Comparison of ENCODE assay signal across 1 cellular context in the genomic region with DNA sequence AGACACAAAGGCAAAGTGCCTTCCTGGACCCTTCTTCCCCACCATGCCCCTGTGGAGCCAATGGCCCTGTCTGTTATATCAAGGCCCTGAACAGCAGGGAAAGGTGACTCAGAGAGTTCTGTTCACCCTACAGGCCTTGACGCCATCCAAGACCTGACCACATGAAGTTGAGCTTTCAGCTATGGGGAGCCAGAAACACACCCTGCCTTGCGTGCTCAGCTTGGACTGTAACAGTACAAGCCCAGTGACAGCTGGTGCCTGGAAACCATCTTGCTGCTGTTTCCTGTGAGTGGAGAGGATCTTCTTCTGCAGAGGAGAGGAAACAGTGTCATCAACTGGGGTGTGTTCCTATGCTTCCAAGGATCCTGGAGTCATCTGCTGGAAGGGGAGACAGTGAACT.
TF ChIP-seq lines count a peak whose summit lies in the region.

No MANE protein-coding gene starts in this region.

TF ChIP-seq in HepG2, 621 proteins besides CTCF, POLR2A, EP300 and RAD21:
- TF ChIP-seq, protein P1, sequence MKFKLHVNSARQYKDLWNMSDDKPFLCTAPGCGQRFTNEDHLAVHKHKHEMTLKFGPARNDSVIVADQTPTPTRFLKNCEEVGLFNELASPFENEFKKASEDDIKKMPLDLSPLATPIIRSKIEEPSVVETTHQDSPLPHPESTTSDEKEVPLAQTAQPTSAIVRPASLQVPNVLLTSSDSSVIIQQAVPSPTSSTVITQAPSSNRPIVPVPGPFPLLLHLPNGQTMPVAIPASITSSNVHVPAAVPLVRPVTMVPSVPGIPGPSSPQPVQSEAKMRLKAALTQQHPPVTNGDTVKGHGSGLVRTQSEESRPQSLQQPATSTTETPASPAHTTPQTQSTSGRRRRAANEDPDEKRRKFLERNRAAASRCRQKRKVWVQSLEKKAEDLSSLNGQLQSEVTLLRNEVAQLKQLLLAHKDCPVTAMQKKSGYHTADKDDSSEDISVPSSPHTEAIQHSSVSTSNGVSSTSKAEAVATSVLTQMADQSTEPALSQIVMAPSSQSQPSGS (CRISPR knock-in tag; IDR thresholded peaks at IDR 0.05), result no peak
- TF ChIP-seq, protein P2, sequence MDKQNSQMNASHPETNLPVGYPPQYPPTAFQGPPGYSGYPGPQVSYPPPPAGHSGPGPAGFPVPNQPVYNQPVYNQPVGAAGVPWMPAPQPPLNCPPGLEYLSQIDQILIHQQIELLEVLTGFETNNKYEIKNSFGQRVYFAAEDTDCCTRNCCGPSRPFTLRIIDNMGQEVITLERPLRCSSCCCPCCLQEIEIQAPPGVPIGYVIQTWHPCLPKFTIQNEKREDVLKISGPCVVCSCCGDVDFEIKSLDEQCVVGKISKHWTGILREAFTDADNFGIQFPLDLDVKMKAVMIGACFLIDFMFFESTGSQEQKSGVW (CRISPR knock-in tag; IDR thresholded peaks at IDR 0.05; ENCODE audit: borderline replicate concordance), result no peak
- TF ChIP-seq PAWR (CRISPR knock-in tag; IDR thresholded peaks at IDR 0.05; ENCODE audit: borderline replicate concordance), result no peak
- TF ChIP-seq, protein P3, sequence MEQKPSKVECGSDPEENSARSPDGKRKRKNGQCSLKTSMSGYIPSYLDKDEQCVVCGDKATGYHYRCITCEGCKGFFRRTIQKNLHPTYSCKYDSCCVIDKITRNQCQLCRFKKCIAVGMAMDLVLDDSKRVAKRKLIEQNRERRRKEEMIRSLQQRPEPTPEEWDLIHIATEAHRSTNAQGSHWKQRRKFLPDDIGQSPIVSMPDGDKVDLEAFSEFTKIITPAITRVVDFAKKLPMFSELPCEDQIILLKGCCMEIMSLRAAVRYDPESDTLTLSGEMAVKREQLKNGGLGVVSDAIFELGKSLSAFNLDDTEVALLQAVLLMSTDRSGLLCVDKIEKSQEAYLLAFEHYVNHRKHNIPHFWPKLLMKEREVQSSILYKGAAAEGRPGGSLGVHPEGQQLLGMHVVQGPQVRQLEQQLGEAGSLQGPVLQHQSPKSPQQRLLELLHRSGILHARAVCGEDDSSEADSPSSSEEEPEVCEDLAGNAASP (CRISPR knock-in tag; IDR thresholded peaks at IDR 0.05; ENCODE audit: borderline replicate concordance), result no peak
- TF ChIP-seq, protein P4, sequence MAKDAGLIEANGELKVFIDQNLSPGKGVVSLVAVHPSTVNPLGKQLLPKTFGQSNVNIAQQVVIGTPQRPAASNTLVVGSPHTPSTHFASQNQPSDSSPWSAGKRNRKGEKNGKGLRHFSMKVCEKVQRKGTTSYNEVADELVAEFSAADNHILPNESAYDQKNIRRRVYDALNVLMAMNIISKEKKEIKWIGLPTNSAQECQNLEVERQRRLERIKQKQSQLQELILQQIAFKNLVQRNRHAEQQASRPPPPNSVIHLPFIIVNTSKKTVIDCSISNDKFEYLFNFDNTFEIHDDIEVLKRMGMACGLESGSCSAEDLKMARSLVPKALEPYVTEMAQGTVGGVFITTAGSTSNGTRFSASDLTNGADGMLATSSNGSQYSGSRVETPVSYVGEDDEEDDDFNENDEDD (CRISPR knock-in tag; IDR thresholded peaks at IDR 0.05; ENCODE audit: borderline replicate concordance), result no peak
- TF ChIP-seq ZNF589 (CRISPR knock-in tag; conservative IDR thresholded peaks at IDR 0.05), result no peak
- TF ChIP-seq ZNF549 (CRISPR knock-in tag; IDR thresholded peaks at IDR 0.05), result no peak
- no peak for TF ChIP-seq KMT2A (CRISPR knock-in tag; IDR thresholded peaks at IDR 0.05)
- TF ChIP-seq ZNF136 (CRISPR knock-in tag; IDR thresholded peaks at IDR 0.05; ENCODE audit: low read depth), result no peak
- no peak for TF ChIP-seq TBX2 (CRISPR knock-in tag; IDR thresholded peaks at IDR 0.05; ENCODE audit: borderline replicate concordance)
- no peak for TF ChIP-seq XBP1 (CRISPR knock-in tag; IDR thresholded peaks at IDR 0.05)
- no peak for TF ChIP-seq ZNF207 (IDR thresholded peaks at IDR 0.05; ENCODE audit: borderline replicate concordance)
- no peak for TF ChIP-seq ARHGAP35 (CRISPR knock-in tag; IDR thresholded peaks at IDR 0.05; ENCODE audit: borderline replicate concordance)
- no peak for TF ChIP-seq EHMT2 (IDR thresholded peaks at IDR 0.05; ENCODE audit: borderline replicate concordance, low read depth, low read length)
- TF ChIP-seq ZNF34 (CRISPR knock-in tag; IDR thresholded peaks at IDR 0.05; ENCODE audit: borderline replicate concordance), result no peak
- TF ChIP-seq LCORL (IDR thresholded peaks at IDR 0.05), result no peak
- no peak for TF ChIP-seq LCORL (CRISPR knock-in tag; IDR thresholded peaks at IDR 0.05)
- TF ChIP-seq TGIF2 (CRISPR knock-in tag; IDR thresholded peaks at IDR 0.05), result no peak
- no peak for TF ChIP-seq ZNF367 (CRISPR knock-in tag; IDR thresholded peaks at IDR 0.05; ENCODE audit: borderline replicate concordance)
- TF ChIP-seq SRY (CRISPR knock-in tag; IDR thresholded peaks at IDR 0.05), result no peak
